Comparison of ENCODE assay signal across 11 cellular contexts in the genomic region with DNA sequence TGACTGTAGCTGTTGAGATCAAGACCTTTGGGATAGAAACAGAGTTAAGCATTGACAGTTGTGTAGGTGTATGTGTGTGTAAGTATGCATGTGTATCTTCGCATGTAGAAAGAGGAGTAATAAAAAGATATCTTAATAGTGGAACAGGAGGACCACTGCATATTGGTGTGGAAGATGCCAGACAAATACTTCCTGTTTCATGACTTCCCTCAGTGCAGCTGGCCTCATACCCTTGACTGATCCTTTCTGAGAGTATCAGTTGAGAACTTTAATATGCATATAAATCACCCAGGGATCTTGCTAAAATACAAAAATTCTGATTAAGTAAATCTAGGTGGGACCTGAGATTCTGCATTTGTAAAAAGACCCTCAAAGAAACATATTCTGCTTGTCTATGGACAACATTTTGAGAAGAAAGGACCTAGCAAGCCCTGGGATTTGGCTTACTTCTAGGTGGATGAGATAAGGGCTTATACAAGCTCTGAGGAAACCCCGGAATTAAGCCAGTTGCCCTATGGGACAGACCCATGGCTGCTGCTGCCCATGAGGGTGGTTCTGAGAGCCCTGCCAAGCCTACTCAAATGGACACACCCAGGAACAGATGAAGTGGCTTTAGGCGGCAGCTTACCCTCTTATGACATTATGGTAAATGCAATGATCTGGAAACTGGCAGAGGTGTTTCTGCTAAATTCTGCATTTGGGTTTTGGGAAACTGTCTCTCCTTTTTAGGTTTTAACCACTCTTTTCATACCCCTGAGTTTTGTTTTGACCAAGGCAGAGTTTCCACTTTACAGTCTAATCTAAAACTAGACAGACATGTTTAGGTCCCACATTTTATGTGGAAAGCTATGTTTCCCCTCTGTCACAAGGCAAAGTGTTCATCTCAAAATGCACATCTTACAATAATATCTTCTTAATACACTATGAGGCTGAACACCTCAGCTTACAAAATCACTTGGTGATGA. TPM values are rescaled to one million over a fixed set of nuclear protein-coding genes. Genes with fewer than 3 reads are reported as not detected.
A peak's percentile ranks its signal among the peaks of the same experiment; 100 is the strongest.
DNase-seq lines count a peak whose midpoint lies in the region; ATAC-seq and TF ChIP-seq lines count a peak whose summit lies in the region.
"Had no signal": no experiment of that assay in that cellular context is flagged by ENCODE, and none has a peak within 500 bp of the region (broad histone marks: within the 10 kb centered on the region; RNA-seq: fewer than 3 reads in every experiment).

No MANE protein-coding gene starts in this region.

- no peak for TF ChIP-seq CTCF in activated B cell treated with CpG ODN at 0.5 μM for 24 hours (IDR thresholded peaks at IDR 0.05)
- no peak for TF ChIP-seq CTCF in BE2C (IDR thresholded peaks at IDR 0.05; ENCODE audit: low read depth, low read length)

- H3K4me3 Mint-ChIP-seq in activated T-cell treated with anti-CD3 and anti-CD28 coated beads, Interleukin-2, amount 50 U/mL, for 4 hours = peak overlapping the region; percentile 58
- peak overlapping the region; percentile 46 for H3K4me3 Mint-ChIP-seq in activated B cell treated with CpG ODN at 0.5 μM for 24 hours
- H3K4me3 Mint-ChIP-seq in stimulated activated naive B cell treated with anti-CD40 and anti-IgM and Interleukin-4, amounts not matched to agents 10 μg/mL and 1 μg/mL and 100 μg/mL, for 72 hours = peak overlapping the region; percentile 28 to 40

- H3K4me3 ChIP-seq in BE2C (ENCODE audit: low read depth, low read length) = no peak overlapping the region
- H3K4me3 ChIP-seq: gastroesophageal sphincter had no signal

- intact Hi-C loops in activated B cell treated with CpG ODN at 0.5 μM for 24 hours (cut with micrococcal nuclease) = loop anchor here (1.0 kb wide), 1 partner anchor 9 kb away; a partner anchor contains a TSS

- no peaks in the 10 kb centered on the region for H3K4me1 ChIP-seq in BE2C
- H3K4me1 ChIP-seq: gastroesophageal sphincter had no signal

- ATAC-seq in activated T-cell treated with anti-CD3 and anti-CD28 coated beads, Interleukin-2, amount 50 U/mL, for 4 hours = peak; percentile 49 to 57
- peak; percentile 54 for ATAC-seq in GM21717 (IDR thresholded peaks at IDR 0.05; ENCODE audit: unreplicated experiment)
- peak; percentile 81 for ATAC-seq in activated B cell treated with CpG ODN at 0.5 μM for 24 hours (ENCODE audit: low read depth)
- peak; percentile 88 to 90 for ATAC-seq in stimulated activated naive B cell treated with anti-CD40 and anti-IgM and Interleukin-4, amounts not matched to agents 10 μg/mL and 1 μg/mL and 100 μg/mL, for 72 hours (replicated peaks)
- ATAC-seq: gastroesophageal sphincter had no signal

- H3K27me3 Mint-ChIP-seq in activated T-cell treated with anti-CD3 and anti-CD28 coated beads, Interleukin-2, amount 50 U/mL, for 4 hours (ENCODE audit: low read depth) = no peaks in the 10 kb centered on the region
- H3K27me3 Mint-ChIP-seq in activated B cell treated with CpG ODN at 0.5 μM for 24 hours = no peaks in the 10 kb centered on the region
- H3K27me3 Mint-ChIP-seq in stimulated activated naive B cell treated with anti-CD40 and anti-IgM and Interleukin-4, amounts not matched to agents 10 μg/mL and 1 μg/mL and 100 μg/mL, for 72 hours = no peaks in the 10 kb centered on the region

- H3K36me3 ChIP-seq in BE2C = no peaks in the 10 kb centered on the region
- H3K36me3 ChIP-seq: gastroesophageal sphincter had no signal

- peaks cover 70% of the 10 kb centered on the region for H3K4me1 Mint-ChIP-seq in activated T-cell treated with anti-CD3 and anti-CD28 coated beads, Interleukin-2, amount 50 U/mL, for 4 hours (ENCODE audit: low read depth)
- peaks cover 41% of the 10 kb centered on the region for H3K4me1 Mint-ChIP-seq in activated B cell treated with CpG ODN at 0.5 μM for 24 hours
- H3K4me1 Mint-ChIP-seq in stimulated activated naive B cell treated with anti-CD40 and anti-IgM and Interleukin-4, amounts not matched to agents 10 μg/mL and 1 μg/mL and 100 μg/mL, for 72 hours = peaks cover 35 to 52% of the 10 kb centered on the region in 2 donors

- no peak for DNase-seq in activated T-cell treated with anti-CD3 and anti-CD28 coated beads, Interleukin-2, amount 50 U/mL, for 4 hours
- DNase-seq in activated T-cell treated with anti-CD3 and anti-CD28 coated beads, Interleukin-2, amount 50 U/mL, for 1 hour = no peak
- no peak for DNase-seq in activated B cell treated with CpG ODN at 0.5 μM for 24 hours
- peak; percentile 46 for DNase-seq in stimulated activated naive B cell treated with anti-CD40 and anti-IgM and Interleukin-4, amounts not matched to agents 10 μg/mL and 1 μg/mL and 100 μg/mL, for 72 hours
- DNase-seq in BE2C = no peak
- DNase-seq in NCI-H1417 treated with DMSO at 0.1 percent for 48 hours (lab: John Stamatoyannopoulos, UW) = no peak
- no peak for DNase-seq in NCI-H446 treated with DMSO at 0.1 percent for 48 hours (lab: John Stamatoyannopoulos, UW)
- DNase-seq: NCI-H2171 treated with DMSO at 0.1 percent for 48 hours had no signal

- CTCF ChIA-PET in activated B cell treated with CpG ODN at 0.5 μM for 24 hours (lab: Charles Lee) = interaction anchor here (0.9 to 1.6 kb wide), 2 partner anchors 12 to 26 kb away, joined by 3 to 6 read pairs; no protein-coding TSS in a partner anchor

- H3K27me3 ChIP-seq in BE2C = no peaks in the 10 kb centered on the region
- H3K27me3 ChIP-seq: gastroesophageal sphincter had no signal

- POLR2A ChIA-PET in activated B cell treated with CpG ODN at 0.5 μM for 24 hours (lab: Charles Lee) = interaction anchor here (0.7 to 4.1 kb wide), 4 partner anchors 10 to 56 kb away, joined by 3 to 25 read pairs (median 5); a partner anchor contains a TSS

- peak overlapping the region; percentile 88 for H3K27ac Mint-ChIP-seq in activated B cell treated with CpG ODN at 0.5 μM for 24 hours
- peak overlapping the region; percentile 87 for H3K27ac Mint-ChIP-seq in stimulated activated naive B cell treated with anti-CD40 and anti-IgM and Interleukin-4, amounts not matched to agents 10 μg/mL and 1 μg/mL and 100 μg/mL, for 72 hours

- H3K9me3 Mint-ChIP-seq in activated T-cell treated with anti-CD3 and anti-CD28 coated beads, Interleukin-2, amount 50 U/mL, for 4 hours = peaks cover 2% of the 10 kb centered on the region
- H3K9me3 Mint-ChIP-seq in activated B cell treated with CpG ODN at 0.5 μM for 24 hours = no peaks in the 10 kb centered on the region
- peaks cover 3 to 6% of the 10 kb centered on the region in 2 donors for H3K9me3 Mint-ChIP-seq in stimulated activated naive B cell treated with anti-CD40 and anti-IgM and Interleukin-4, amounts not matched to agents 10 μg/mL and 1 μg/mL and 100 μg/mL, for 72 hours

- no peaks in the 10 kb centered on the region for H3K9me3 ChIP-seq in BE2C
- H3K9me3 ChIP-seq: gastroesophageal sphincter had no signal

- H3K36me3 Mint-ChIP-seq in activated T-cell treated with anti-CD3 and anti-CD28 coated beads, Interleukin-2, amount 50 U/mL, for 4 hours (ENCODE audit: insufficient read depth) = peaks cover 49% of the 10 kb centered on the region
- peaks cover 22% of the 10 kb centered on the region for H3K36me3 Mint-ChIP-seq in activated B cell treated with CpG ODN at 0.5 μM for 24 hours (ENCODE audit: low read depth)
- H3K36me3 Mint-ChIP-seq in stimulated activated naive B cell treated with anti-CD40 and anti-IgM and Interleukin-4, amounts not matched to agents 10 μg/mL and 1 μg/mL and 100 μg/mL, for 72 hours = peaks cover 2 to 10% of the 10 kb centered on the region in 2 donors

RNA-seq across cellular contexts. Expression of a gene that starts 8.8 kb away (rescaled TPM):
- 100 to 1,000 TPM; 180 to 336 (median 325) TPM for total RNA-seq in activated T-cell treated with anti-CD3 and anti-CD28 coated beads, Interleukin-2, amount 50 U/mL, for 4 hours
- 4.6 and 5.3 TPM in 2 replicates for total RNA-seq in activated B cell treated with CpG ODN at 0.5 μM for 24 hours
- polyA plus RNA-seq in BE2C (2012; ENCODE audit: insufficient read depth, insufficient read length, low read depth) = not detected
- total RNA-seq: H1 had no signal
- polyA plus RNA-seq: H1 had no signal

Comparison
In these comparisons a context has a peak if more than half of its experiments do, and no peak if none do; other contexts are left out.
1. RNA of a gene that starts 8.8 kb away (total RNA-seq): 180 to 336 TPM in activated T-cell treated with anti-CD3 and anti-CD28 coated beads, Interleukin-2, amount 50 U/mL, for 4 hours; 4.6 to 5.3 TPM in activated B cell treated with CpG ODN at 0.5 μM for 24 hours; every median in the first group is over 10 times any median in the second.
2. Peak in every context shown above with its lines, with median percentiles within 50 percentile points of each other: ATAC-seq and H3K4me3 Mint-ChIP-seq.